ENCODE assay signal across 18 cellular contexts in the genomic region with DNA sequence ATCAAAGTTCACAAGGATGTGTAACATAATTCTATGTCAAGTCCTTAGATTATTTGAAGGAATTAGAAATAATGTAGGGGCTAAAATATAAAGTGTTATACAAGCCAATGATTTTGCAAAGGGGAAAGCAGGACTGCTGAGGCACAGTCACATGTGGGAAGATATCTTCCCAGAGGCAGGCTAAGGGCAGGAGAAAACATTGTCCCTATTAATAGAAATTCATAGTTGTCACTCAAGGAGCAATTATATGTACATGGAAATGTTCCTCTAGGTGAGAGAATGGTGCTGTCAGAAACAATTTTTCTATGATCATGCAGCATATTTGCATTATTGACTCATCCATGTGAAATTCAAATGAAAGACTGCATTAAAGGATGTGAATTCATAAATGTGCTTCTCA.
DNase-seq lines count a peak whose midpoint lies in the region; ATAC-seq, FAIRE-seq and TF ChIP-seq lines count a peak whose summit lies in the region.
"Had no signal": no experiment of that assay in that cellular context is flagged by ENCODE, and none has a peak within 500 bp of the region (broad histone marks: within the 10 kb centered on the region; RNA-seq: fewer than 3 reads in every experiment).

No MANE protein-coding gene starts in this region.

- POLR2A ChIA-PET in A549 (lab: Yijun Ruan, JAX) = no interaction called here

- H3K4me3 ChIP-seq in A549 (no peak overlapping the region), gastroesophageal sphincter (no peak overlapping the region)
- H3K4me3 ChIP-seq: GM12878, HAP-1 had no signal

- no peak for TF ChIP-seq CTCF in A549 (IDR thresholded peaks at IDR 0.05)
- TF ChIP-seq CTCF in gastroesophageal sphincter (IDR thresholded peaks at IDR 0.05) = no peak

- TF ChIP-seq POLR2A in A549 (IDR thresholded peaks at IDR 0.05; ENCODE audit: low read length) (no peak), gastroesophageal sphincter (IDR thresholded peaks at IDR 0.05) (no peak)

- no peak overlapping the region for H3K4me2 ChIP-seq in A549

- no peaks in the 10 kb centered on the region for H3K9me3 ChIP-seq in A549
- no peaks in the 10 kb centered on the region for H3K9me3 ChIP-seq in gastroesophageal sphincter
- H3K9me3 ChIP-seq: HAP-1 had no signal

- H3K27ac Mint-ChIP-seq in activated naive CD4-positive, alpha-beta T cell treated with anti-CD3 and anti-CD28 coated beads for 36 hours = no peak overlapping the region
- H3K27ac Mint-ChIP-seq: CD4-positive, alpha-beta T cell had no signal

- H3K27me3 Mint-ChIP-seq in activated naive CD4-positive, alpha-beta T cell treated with anti-CD3 and anti-CD28 coated beads for 36 hours (ENCODE audit: low read depth) = no peaks in the 10 kb centered on the region
- H3K27me3 Mint-ChIP-seq: CD4-positive, alpha-beta T cell had no signal

- CTCF ChIA-PET in A549 (lab: Yijun Ruan, JAX) = no interaction called here
- CTCF ChIA-PET in activated naive CD4-positive, alpha-beta T cell treated with anti-CD3 and anti-CD28 coated beads for 36 hours (lab: Charles Lee) = no interaction called here

- ATAC-seq in A549 (no peak), gastroesophageal sphincter (no peak)
- ATAC-seq: GM12878 had no signal

- TF ChIP-seq EP300 in A549 (IDR thresholded peaks at IDR 0.05) (no peak), gastroesophageal sphincter (IDR thresholded peaks at IDR 0.05) (no peak)

- no peaks in the 10 kb centered on the region for H3K27me3 ChIP-seq in gastroesophageal sphincter

- FAIRE-seq in A549 (lab: Jason Lieb, UNC) = peak; percentile 23
- FAIRE-seq: GM12878, GM19239, H1 had no signal

- no peak for TF ChIP-seq RAD21 in A549 (conservative IDR thresholded peaks at IDR 0.05 in 1 of 2, IDR thresholded peaks at IDR 0.05 in 1 of 2)

- peaks cover 7% of the 10 kb centered on the region for H3K9me3 Mint-ChIP-seq in activated naive CD4-positive, alpha-beta T cell treated with anti-CD3 and anti-CD28 coated beads for 36 hours

- H3K36me3 ChIP-seq in gastroesophageal sphincter = no peaks in the 10 kb centered on the region
- H3K36me3 ChIP-seq: HAP-1 had no signal

- no peak for DNase-seq in A549 (ENCODE audit: low read depth in 1 of 2, low spot score in 1 of 2)
- peak; percentile 38 for DNase-seq in HCEC 1CT
- DNase-seq in caudate nucleus (lab: John Stamatoyannopoulos, UW) = peak in 7 of 61 donors; percentile 1 to 57 (median 7)
- peak; percentile 63 for DNase-seq in putamen (ENCODE audit: low spot score)
- DNase-seq in SIG-M5 treated with dmso at 0.1 percent for 504 hours (lab: John Stamatoyannopoulos, UW; ENCODE audit: unreplicated experiment) = no peak
- DNase-seq in activated naive CD4-positive, alpha-beta T cell treated with anti-CD3 and anti-CD28 coated beads for 36 hours = no peak
- DNase-seq: ACHN; CD4-positive, alpha-beta T cell; DMS153; DMS79; GDM1 had no signal

- H3K4me3 Mint-ChIP-seq in activated naive CD4-positive, alpha-beta T cell treated with anti-CD3 and anti-CD28 coated beads for 36 hours = no peak overlapping the region
- H3K4me3 Mint-ChIP-seq: CD4-positive, alpha-beta T cell had no signal

- H3K27ac ChIP-seq in A549 (no peak overlapping the region), caudate nucleus (ENCODE audit: low read depth, low read length) (peak overlapping the region; percentile 67), gastroesophageal sphincter (no peak overlapping the region)
- H3K27ac ChIP-seq: C4-2B, HL-60 had no signal

- H3K4me1 Mint-ChIP-seq in activated naive CD4-positive, alpha-beta T cell treated with anti-CD3 and anti-CD28 coated beads for 36 hours (ENCODE audit: low read depth) = no peaks in the 10 kb centered on the region

- H3K36me3 Mint-ChIP-seq in activated naive CD4-positive, alpha-beta T cell treated with anti-CD3 and anti-CD28 coated beads for 36 hours (ENCODE audit: low read depth) = no peaks in the 10 kb centered on the region

- intact Hi-C loops in activated naive CD4-positive, alpha-beta T cell treated with anti-CD3 and anti-CD28 coated beads for 36 hours (cut with micrococcal nuclease) = no loop called here

- H3K4me1 ChIP-seq in A549 (no peaks in the 10 kb centered on the region), gastroesophageal sphincter (no peaks in the 10 kb centered on the region)

TF ChIP-seq in A549, 52 proteins besides CTCF, POLR2A, EP300 and RAD21:
- TF ChIP-seq CBX2 (IDR thresholded peaks at IDR 0.05; ENCODE audit: borderline replicate concordance, low read depth) (no peak), EHF (CRISPR knock-in tag; IDR thresholded peaks at IDR 0.05) (no peak), BCL3 (IDR thresholded peaks at IDR 0.05) (no peak), RARB (CRISPR knock-in tag; IDR thresholded peaks at IDR 0.05) (no peak), FOSL2 (IDR thresholded peaks at IDR 0.05) (no peak), FOSL2 (CRISPR knock-in tag; IDR thresholded peaks at IDR 0.05) (no peak), ZC3H11A (IDR thresholded peaks at IDR 0.05) (no peak), CEBPB (IDR thresholded peaks at IDR 0.05) (no peak), HES2 (IDR thresholded peaks at IDR 0.05) (no peak), CHD4 (IDR thresholded peaks at IDR 0.05; ENCODE audit: borderline replicate concordance) (no peak)

Comparison
In these comparisons a context has a peak if more than half of its experiments do, and no peak if none do; other contexts are left out.
1. DNase-seq: peak in HCEC 1CT (single experiment) and putamen (single experiment); none in A549 (0 of 2), SIG-M5 treated with dmso at 0.1 percent for 504 hours (single experiment) and activated naive CD4-positive, alpha-beta T cell treated with anti-CD3 and anti-CD28 coated beads for 36 hours (single experiment).